In genomic region chr9:121896545-121896943, GRCh38 we compare ENCODE assay signal across 1 cellular context.
TF ChIP-seq lines count a peak whose summit lies in the region.

No MANE protein-coding gene starts in this region.

TF ChIP-seq in GM23338, 12 proteins besides CTCF, POLR2A, EP300 and RAD21 (continued from another document):
- TF ChIP-seq ZNF462 (CRISPR knock-in tag; IDR thresholded peaks at IDR 0.05) (no peak), NANOG (IDR thresholded peaks at IDR 0.05; ENCODE audit: borderline replicate concordance) (no peak), CREB1 (CRISPR knock-in tag; IDR thresholded peaks at IDR 0.05; ENCODE audit: low read depth) (no peak), ETS1 (IDR thresholded peaks at IDR 0.05) (no peak), STAT1 (IDR thresholded peaks at IDR 0.05; ENCODE audit: unreplicated experiment) (no peak), ZNF331 (CRISPR knock-in tag; IDR thresholded peaks at IDR 0.05; ENCODE audit: low read depth) (no peak), ZNF114 (CRISPR knock-in tag; IDR thresholded peaks at IDR 0.05) (no peak), POLR2AphosphoS5 (IDR thresholded peaks at IDR 0.05; ENCODE audit: low read depth) (no peak), EZH2phosphoT487 (IDR thresholded peaks at IDR 0.05; ENCODE audit: unreplicated experiment) (no peak), EZH2 (IDR thresholded peaks at IDR 0.05; ENCODE audit: low read depth, unreplicated experiment) (no peak), REST (IDR thresholded peaks at IDR 0.05; ENCODE audit: unreplicated experiment) (no peak)
